ENCODE assay signal across 8 cellular contexts in the genomic region with DNA sequence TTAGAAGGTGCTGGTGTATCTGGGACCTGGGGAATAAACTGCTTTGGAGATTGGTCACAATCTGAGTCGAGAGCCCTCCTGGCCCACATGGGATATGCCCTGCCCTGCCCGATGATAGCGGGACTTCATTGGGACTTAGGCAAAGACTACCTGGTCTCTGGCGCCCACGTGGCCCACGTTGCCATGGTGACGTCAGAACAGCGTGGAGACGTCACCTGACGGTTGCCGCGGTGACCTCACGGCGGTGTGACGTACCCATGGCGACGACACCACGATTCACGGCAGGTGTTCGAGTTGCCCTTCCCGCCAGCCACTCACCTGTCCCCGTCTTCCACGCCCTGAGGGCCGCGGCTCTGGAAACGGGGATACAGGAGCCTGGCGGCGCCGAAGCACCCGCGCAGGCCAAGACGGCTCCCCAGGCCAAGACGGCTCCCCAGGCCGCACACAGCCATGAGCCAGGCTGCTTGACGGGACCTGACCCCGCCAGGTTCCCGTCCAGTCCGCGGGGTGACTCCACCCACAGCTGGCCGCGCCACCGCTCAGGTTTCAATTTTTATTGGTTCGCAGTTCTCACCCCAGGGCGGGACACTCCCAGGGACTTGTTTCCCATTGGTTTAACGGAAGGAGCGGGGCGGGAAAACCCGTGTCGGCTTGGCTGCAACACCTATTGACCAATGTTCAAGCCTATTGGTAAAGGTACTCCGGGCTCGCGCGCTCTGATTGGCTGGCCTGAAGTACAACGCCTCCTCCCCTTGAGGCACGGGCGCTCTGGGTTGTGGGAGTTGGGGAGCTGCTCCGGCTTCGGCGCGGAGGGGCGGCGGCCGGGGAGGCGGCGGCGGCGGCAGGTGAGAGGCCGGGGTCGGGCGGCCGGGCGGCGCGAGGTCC. TPM values are rescaled to one million over a fixed set of nuclear protein-coding genes. Genes with fewer than 3 reads are reported as not detected.
DNase-seq lines count a peak whose midpoint lies in the region; ATAC-seq, FAIRE-seq and TF ChIP-seq lines count a peak whose summit lies in the region.

Gene MMAB (minus strand): TSS at position 476 of the 885 bp plus-strand sequence. CDS start 24 bp downstream, at position 452.
Gene MVK (plus strand): TSS at position 766 of the 885 bp plus-strand sequence. CDS start 1,029 bp downstream, outside the sequence.

- H4K91ac ChIP-seq in H1 (replicated peaks; ENCODE audit: insufficient read length, low read length): peak within 1 kb of the TSS; percentile 97

- peak within 1 kb of the TSS; percentile 93 for H3K56ac ChIP-seq in H1 (replicated peaks; ENCODE audit: insufficient read length, low read depth, low read length)

- H3K4me3 ChIP-seq in H1 (ENCODE audit: extremely low read depth in 1 of 4, insufficient read depth in 2 of 4, low read depth in 3 of 4, low read length in 4 of 4): peak within 1 kb of the TSS; percentile 80 to 87 (median 81)

- H4K8ac ChIP-seq in H1 (ENCODE audit: extremely low read depth, insufficient read depth, low read length): peak within 1 kb of the TSS; percentile 98; the same call in 1 of the 2 replicates

- TF ChIP-seq EP300 in H1 (IDR thresholded peaks at IDR 0.05; ENCODE audit: borderline replicate concordance in 1 of 2, low read depth in 2 of 2, low read length in 2 of 2): no peak

- CTCF ChIA-PET in H1 (lab: Charles Lee; ENCODE audit: partially characterized antibody): interaction anchor here (0.8 to 3.6 kb wide), 12 partner anchors 8 to 232 kb away, joined by 3 to 18 read pairs (median 4); no protein-coding TSS in a partner anchor

- peak within 1 kb of the TSS; percentile 91 for H3K27ac ChIP-seq in H1 (ENCODE audit: low read depth, low read length)

- peaks cover 15% of the 10 kb centered on the region for H3K4me1 Mint-ChIP-seq in memory B cell

- H3K36me3 ChIP-seq in H1 (ENCODE audit: control insufficient read depth in 2 of 4, insufficient read depth in 4 of 4, low read length in 3 of 4): peaks cover 9 to 26% (median 15%) of the 10 kb centered on the region in 4 experiments; a peak in 7 of 8 replicates

- peak within 1 kb of the TSS; percentile 88 for H2AFZ ChIP-seq in H1 (ENCODE audit: low read length)

- no peaks in the 10 kb centered on the region for H3K79me1 ChIP-seq in H1 (ENCODE audit: low read depth, low read length)

- H3K36me3 Mint-ChIP-seq in memory B cell: peaks cover 6% of the 10 kb centered on the region

- H3K27me3 ChIP-seq in H1 (replicated peaks in 1 of 4; ENCODE audit: control insufficient read depth in 3 of 4, extremely low read depth in 1 of 4, insufficient read depth in 3 of 4, low read length in 3 of 4): no peaks in the 10 kb centered on the region

- H3K9me3 ChIP-seq in H1 (ENCODE audit: insufficient read depth in 2 of 2, low read depth in 1 of 2, low read length in 1 of 2): no peaks in the 10 kb centered on the region

- peak within 1 kb of the TSS; percentile 99 for H2BK5ac ChIP-seq in H1 (ENCODE audit: low read depth, low read length)

- peaks cover 5% of the 10 kb centered on the region; the same call in 1 of the 2 replicates for H3K23me2 ChIP-seq in H1 (ENCODE audit: low read depth, low read length)

- H3K4me3 Mint-ChIP-seq in memory B cell: peak within 1 kb of the TSS; percentile 99

- H4K20me1 ChIP-seq in H1 (replicated peaks in 1 of 2; ENCODE audit: control insufficient read depth in 1 of 2, insufficient read depth in 2 of 2, low read length in 2 of 2): peaks cover 0 to 2% of the 10 kb centered on the region in 2 experiments

- H2BK12ac ChIP-seq in H1 (ENCODE audit: low read depth, low read length): peak within 1 kb of the TSS; percentile 88

- TF ChIP-seq CTCF in H1 (IDR thresholded peaks at IDR 0.05; ENCODE audit: control extremely low read depth in 1 of 3, insufficient read depth in 1 of 3, low read depth in 1 of 3, low read length in 3 of 3): peak in 1 of 3 experiments; percentile 8; a peak in 1 of 4 replicates

- peak within 1 kb of the TSS; percentile 98 for H3K18ac ChIP-seq in H1 (ENCODE audit: extremely low read depth, low read length)

- no peaks in the 10 kb centered on the region for H3K9me3 Mint-ChIP-seq in memory B cell

- no peak for TF ChIP-seq RAD21 in H1 (IDR thresholded peaks at IDR 0.05 in 1 of 2, conservative IDR thresholded peaks at IDR 0.05 in 1 of 2; ENCODE audit: low read depth in 2 of 2, low read length in 2 of 2)

- H2BK120ac ChIP-seq in H1 (replicated peaks; ENCODE audit: low read depth, low read length): peak within 1 kb of the TSS; percentile 69

- peak within 1 kb of the TSS; percentile 55 to 69 (median 68) for H3K9ac ChIP-seq in H1 (replicated peaks in 1 of 4; ENCODE audit: extremely low read depth in 1 of 4, low read depth in 3 of 4, low read length in 3 of 4)

- peaks cover 2 to 4% (median 3%) of the 10 kb centered on the region in 4 experiments; a peak in 4 of 7 replicates for H3K4me1 ChIP-seq in H1 (replicated peaks in 1 of 4; ENCODE audit: control insufficient read depth in 3 of 4, insufficient read depth in 4 of 4, low read length in 3 of 4)

- H3K27ac Mint-ChIP-seq in memory B cell: peak within 1 kb of the TSS; percentile 98

- 5% methylated on average over 56 of the region's 74 CpGs; no CpG with 5 or more reads in 1 of the 2 experiments for WGBS in H1 (ENCODE audit: extremely low coverage in 1 of 2, insufficient coverage in 1 of 2, insufficient read length in 1 of 2, insufficient replicate concordance in 2 of 2, low coverage in 1 of 2, low lambda C conversion rate in 2 of 2, missing lambda C conversion rate in 1 of 2), 2 experiments

- H3K14ac ChIP-seq in H1 (ENCODE audit: insufficient read length): no peak within 1 kb of the TSS

- FAIRE-seq in HTR-8/SVneo (lab: Jason Lieb, UNC) (peak; percentile 93), H1 (lab: Jason Lieb, UNC) (peak; percentile 28)

- peak; percentile 87 for ATAC-seq in GM21367 (IDR thresholded peaks at IDR 0.05; ENCODE audit: unreplicated experiment)
- peak; percentile 87 for ATAC-seq in memory B cell (ENCODE audit: low read depth)

- peak within 1 kb of the TSS; percentile 25; the same call in 1 of the 2 replicates for H2BK15ac ChIP-seq in H1 (ENCODE audit: low read length)

- H3K4ac ChIP-seq in H1 (replicated peaks; ENCODE audit: insufficient read length, low read depth, low read length): peak within 1 kb of the TSS; percentile 39

- DNase-seq in COLO829 (ENCODE audit: low spot score) (peak; percentile 99), HTR-8/SVneo (ENCODE audit: insufficient read length, low spot score) (peak; percentile 99), NOMO-1 treated with dmso at 0.1 percent for 144 hours (lab: John Stamatoyannopoulos, UW; ENCODE audit: unreplicated experiment) (peak; percentile 99), H1 (ENCODE audit: low read depth in 1 of 2, low spot score in 2 of 2) (peak; percentile 96 to 99), memory B cell (ENCODE audit: low spot score in 2 of 2) (peak; percentile 94 to 95)
- DNase-seq in activated CD8-positive, alpha-beta memory T cell treated with anti-CD3 and anti-CD28 coated beads for 48 hours (ENCODE audit: low read depth in 2 of 3, low spot score in 2 of 3): peak; percentile 82 to 95 (median 93)
- DNase-seq in stimulated activated CD8-positive, alpha-beta memory T cell treated with anti-CD3 and anti-CD28 coated beads, Interleukin-12 subunit alpha, Interleukin-12 subunit beta, amount 100 ng/mL, for 24 hours (ENCODE audit: extremely low read depth): peak; percentile 95

- H3K4me2 ChIP-seq in H1 (ENCODE audit: insufficient read depth in 1 of 2, low read depth in 2 of 2, low read length in 2 of 2): peak within 1 kb of the TSS; percentile 94 to 97

- H2AK5ac ChIP-seq in H1 (ENCODE audit: low read depth, low read length): no peak within 1 kb of the TSS

- POLR2A ChIA-PET in H1 (lab: Charles Lee; ENCODE audit: partially characterized antibody): interaction anchor here (0.9 to 3.0 kb wide), 5 partner anchors 10 to 111 kb away, joined by 3 to 13 read pairs (median 5); no protein-coding TSS in a partner anchor

- no peak within 1 kb of the TSS for H2BK20ac ChIP-seq in H1 (ENCODE audit: low read length)

- peak in 1 of 2 experiments; percentile 81; a peak in 2 of 3 replicates for TF ChIP-seq POLR2A in H1 (IDR thresholded peaks at IDR 0.05; ENCODE audit: control extremely low read depth in 1 of 2, low read depth in 2 of 2, low read length in 2 of 2)

- no peaks in the 10 kb centered on the region for H3K27me3 Mint-ChIP-seq in memory B cell

- peaks cover 0 to 6% of the 10 kb centered on the region in 2 experiments; a peak in 1 of 4 replicates for H3K79me2 ChIP-seq in H1 (ENCODE audit: control insufficient read depth in 1 of 2, insufficient read depth in 2 of 2, low read length in 2 of 2)

- no peak within 1 kb of the TSS for H3K23ac ChIP-seq in H1 (ENCODE audit: insufficient read length)

- peak within 1 kb of the TSS; percentile 92 for H4K5ac ChIP-seq in H1 (ENCODE audit: insufficient read length, low read depth, low read length)

TF ChIP-seq in H1, 55 proteins besides CTCF, POLR2A, EP300 and RAD21 (continues in another document):
- TF ChIP-seq ATF3 (IDR thresholded peaks at IDR 0.05; ENCODE audit: insufficient read depth, low read depth, low read length) (peak; percentile 51; the same call in 1 of the 2 replicates), KDM5A (IDR thresholded peaks at IDR 0.05; ENCODE audit: low read length) (no peak), POLR2AphosphoS5 (IDR thresholded peaks at IDR 0.05; ENCODE audit: low read depth, low read length) (peak; percentile 83)

RNA-seq across cellular contexts. Expression of gene MMAB, which starts in this region (rescaled TPM):
- total RNA-seq in H1 (2021; fragmentation: NEBNext Ultra II Directional; extraction: Animal tissue kit (Norgen Biotek cat#: 25700)): 17.1 and 18.5 TPM in 2 replicates
- 12.9 and 14.5 TPM in 2 replicates for polyA plus RNA-seq in H1 (2011; rRNA removed)
- 15.4 TPM for polyA plus RNA-seq in H1 (2011; cell fraction: cytosol; rRNA removed)
- 14.1 TPM for polyA plus RNA-seq in H1 (2011; cell fraction: nucleus; rRNA removed)
- 19.3 to 22.5 TPM (median 21.5 TPM) in 4 replicates for polyA plus RNA-seq in H1 (2012, experiment 1 of 2)
- polyA plus RNA-seq in H1 (2012, experiment 2 of 2): 24.4 TPM
- 13.2 TPM for polyA plus RNA-seq in H1 (2013, experiment 1 of 2)
- 14.4 TPM for polyA plus RNA-seq in H1 (2013, experiment 2 of 2)
- polyA minus RNA-seq in H1 (2011; rRNA and poly(A)+ RNA removed): 11.6 and 14.7 TPM in 2 replicates
- 11.4 TPM for polyA minus RNA-seq in H1 (2011; cell fraction: cytosol; rRNA and poly(A)+ RNA removed)
- polyA minus RNA-seq in H1 (2011; cell fraction: nucleus; rRNA and poly(A)+ RNA removed): 16.3 TPM

RNA-seq across cellular contexts. Expression of gene MVK, which starts in this region (rescaled TPM):
- 15.7 and 17.0 TPM in 2 replicates for total RNA-seq in H1 (2021; fragmentation: NEBNext Ultra II Directional; extraction: Animal tissue kit (Norgen Biotek cat#: 25700))
- 20.9 and 21.5 TPM in 2 replicates for polyA plus RNA-seq in H1 (2011; rRNA removed)
- polyA plus RNA-seq in H1 (2011; cell fraction: cytosol; rRNA removed): 14.7 TPM
- polyA plus RNA-seq in H1 (2011; cell fraction: nucleus; rRNA removed): 20.3 TPM
- polyA plus RNA-seq in H1 (2012, experiment 1 of 2): 13.6 to 17.0 TPM (median 14.5 TPM) in 4 replicates
- polyA plus RNA-seq in H1 (2012, experiment 2 of 2): 12.2 TPM
- 14.5 TPM for polyA plus RNA-seq in H1 (2013, experiment 1 of 2)
- polyA plus RNA-seq in H1 (2013, experiment 2 of 2): 16.0 TPM
- 11.4 and 17.2 TPM in 2 replicates for polyA minus RNA-seq in H1 (2011; rRNA and poly(A)+ RNA removed)
- 5.5 TPM for polyA minus RNA-seq in H1 (2011; cell fraction: cytosol; rRNA and poly(A)+ RNA removed)
- 14.6 TPM for polyA minus RNA-seq in H1 (2011; cell fraction: nucleus; rRNA and poly(A)+ RNA removed)

Comparison
In these comparisons a context has a peak if more than half of its experiments do, and no peak if none do; other contexts are left out.
1. Peak in every context shown above with its lines: DNase-seq, ATAC-seq, H3K4me3 ChIP-seq and H3K27ac ChIP-seq.